23 cellular contexts compared by ENCODE assay signal in genomic region chr7:110889363-110889762, GRCh38.
"Had no signal": no experiment of that assay in that cellular context is flagged by ENCODE, and none has a peak within 500 bp of the region (broad histone marks: within the 10 kb centered on the region; RNA-seq: fewer than 3 reads in every experiment).

No MANE protein-coding gene starts in this region.

- H3K27ac ChIP-seq: coronary artery, left lung, ovary, psoas muscle, sigmoid colon, spleen, thoracic aorta, tibial nerve, upper lobe of left lung had no signal

- H3K4me1 Mint-ChIP-seq: stimulated activated naive B cell treated with anti-CD40 and anti-IgM and Interleukin-4, amounts not matched to agents 10 μg/mL and 1 μg/mL and 100 μg/mL, for 72 hours had no signal

- DNase-seq: dermis blood vessel endothelial cell; effector memory CD8-positive, alpha-beta T cell; left cardiac atrium; mesenchymal stem cell; midbrain; naive thymus-derived CD8-positive, alpha-beta T cell; occipital lobe; ovary; posterior cingulate gyrus; psoas muscle; right cardiac atrium; sigmoid colon; spleen; stimulated activated CD4-positive, alpha-beta T cell treated with anti-CD3 and anti-CD28 coated beads, Interleukin-4, amount 100 ng/mL, for 4 hours; stimulated activated naive B cell treated with anti-CD40 and anti-IgM and Interleukin-4, amounts not matched to agents 10 μg/mL and 1 μg/mL and 100 μg/mL, for 72 hours; upper lobe of left lung had no signal

- H3K9me3 Mint-ChIP-seq: effector memory CD8-positive, alpha-beta T cell; stimulated activated naive B cell treated with anti-CD40 and anti-IgM and Interleukin-4, amounts not matched to agents 10 μg/mL and 1 μg/mL and 100 μg/mL, for 72 hours had no signal

- H3K9me3 ChIP-seq: left lung, ovary, psoas muscle, sigmoid colon, thoracic aorta, tibial nerve, upper lobe of left lung had no signal

- ATAC-seq: effector memory CD8-positive, alpha-beta T cell; left cardiac atrium; left lung; naive thymus-derived CD8-positive, alpha-beta T cell; psoas muscle; right cardiac atrium; stimulated activated naive B cell treated with anti-CD40 and anti-IgM and Interleukin-4, amounts not matched to agents 10 μg/mL and 1 μg/mL and 100 μg/mL, for 72 hours had no signal

- H3K4me3 ChIP-seq: coronary artery, left lung, ovary, psoas muscle, sigmoid colon, spleen, thoracic aorta, tibial nerve, upper lobe of left lung had no signal

- H3K4me1 ChIP-seq: left lung, psoas muscle, sigmoid colon, spleen had no signal

- H3K27ac Mint-ChIP-seq: effector memory CD8-positive, alpha-beta T cell; stimulated activated naive B cell treated with anti-CD40 and anti-IgM and Interleukin-4, amounts not matched to agents 10 μg/mL and 1 μg/mL and 100 μg/mL, for 72 hours; stimulated activated naive CD8-positive, alpha-beta T cell treated with anti-CD3 and anti-CD28 coated beads, Interleukin-15, Interleukin-2, amounts not matched to agents 100 ng/mL and 50 ng/mL, for 24 hours had no signal

- H3K36me3 Mint-ChIP-seq: naive thymus-derived CD8-positive, alpha-beta T cell; stimulated activated naive B cell treated with anti-CD40 and anti-IgM and Interleukin-4, amounts not matched to agents 10 μg/mL and 1 μg/mL and 100 μg/mL, for 72 hours had no signal

- H3K4me3 Mint-ChIP-seq: effector memory CD8-positive, alpha-beta T cell; naive thymus-derived CD8-positive, alpha-beta T cell; stimulated activated naive B cell treated with anti-CD40 and anti-IgM and Interleukin-4, amounts not matched to agents 10 μg/mL and 1 μg/mL and 100 μg/mL, for 72 hours; stimulated activated naive CD8-positive, alpha-beta T cell treated with anti-CD3 and anti-CD28 coated beads, Interleukin-15, Interleukin-2, amounts not matched to agents 100 ng/mL and 50 ng/mL, for 24 hours had no signal

- H3K27me3 Mint-ChIP-seq: effector memory CD8-positive, alpha-beta T cell; naive thymus-derived CD8-positive, alpha-beta T cell; stimulated activated naive B cell treated with anti-CD40 and anti-IgM and Interleukin-4, amounts not matched to agents 10 μg/mL and 1 μg/mL and 100 μg/mL, for 72 hours; stimulated activated naive CD8-positive, alpha-beta T cell treated with anti-CD3 and anti-CD28 coated beads, Interleukin-15, Interleukin-2, amounts not matched to agents 100 ng/mL and 50 ng/mL, for 24 hours had no signal

- H3K27me3 ChIP-seq: left lung, ovary, sigmoid colon, spleen, tibial nerve, upper lobe of left lung had no signal

- H3K36me3 ChIP-seq: left lung, ovary, sigmoid colon, spleen, thoracic aorta, tibial nerve, upper lobe of left lung had no signal

- FAIRE-seq: frontal cortex, urothelium cell line had no signal
